14 cellular contexts compared by ENCODE assay signal in the genomic region with DNA sequence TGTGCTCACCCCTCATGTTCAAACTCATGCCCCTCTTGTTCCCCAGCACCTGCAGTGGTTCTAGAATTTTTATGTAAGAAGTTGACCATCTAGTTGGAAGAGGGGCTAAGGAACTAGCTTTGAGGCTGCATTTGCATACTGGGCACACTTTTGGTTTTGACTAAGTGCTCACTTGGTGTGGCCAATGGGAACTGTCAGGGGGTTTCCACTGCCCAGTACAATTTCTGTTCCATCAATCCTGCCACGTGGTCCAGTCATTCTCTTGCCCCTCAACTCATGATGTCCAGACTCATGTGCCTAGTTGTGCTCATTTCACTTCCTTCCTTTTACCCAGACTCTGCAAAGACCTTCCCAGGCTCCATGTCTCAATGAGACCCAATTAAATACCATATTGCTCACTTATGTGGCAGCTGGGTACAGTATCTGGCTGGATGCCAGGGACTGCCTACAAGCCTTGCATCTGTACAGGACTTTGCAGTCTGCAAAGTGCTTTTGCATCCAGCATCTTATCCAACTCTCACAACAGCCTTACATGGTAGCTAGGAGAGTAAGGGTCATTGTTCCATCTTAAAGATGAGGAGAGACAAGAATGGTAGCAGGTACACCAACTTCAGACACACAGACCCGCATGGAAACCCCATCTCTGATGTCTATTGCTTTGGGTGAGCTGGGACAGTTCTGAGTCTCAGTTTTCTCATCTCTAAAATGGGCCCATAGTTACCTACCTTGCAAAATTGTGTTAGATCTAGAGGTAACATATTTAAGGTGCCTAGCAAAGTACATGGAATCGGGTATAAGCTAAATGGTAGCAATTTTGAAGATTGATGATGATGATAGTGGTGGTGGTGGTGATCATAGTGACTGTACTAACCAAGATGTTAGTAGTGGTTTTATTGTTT. TPM values are rescaled to one million over a fixed set of nuclear protein-coding genes. Genes with fewer than 3 reads are reported as not detected.
DNase-seq lines count a peak whose midpoint lies in the region; ATAC-seq, FAIRE-seq and TF ChIP-seq lines count a peak whose summit lies in the region.
"Had no signal": no experiment of that assay in that cellular context is flagged by ENCODE, and none has a peak within 500 bp of the region (broad histone marks: within the 10 kb centered on the region; RNA-seq: fewer than 3 reads in every experiment).

No MANE protein-coding gene starts in this region.

- POLR2A ChIA-PET in activated CD4-positive, alpha-beta memory T cell treated with anti-CD3 and anti-CD28 coated beads for 36 hours (lab: Charles Lee), result no interaction called here

- ATAC-seq in GM19372 (IDR thresholded peaks at IDR 0.05; ENCODE audit: low read depth, unreplicated experiment) (peak; percentile 63), HG03060 (IDR thresholded peaks at IDR 0.05; ENCODE audit: low read depth, unreplicated experiment) (peak; percentile 61)
- ATAC-seq: activated naive CD8-positive, alpha-beta T cell treated with anti-CD3 and anti-CD28 coated beads, Interleukin-2, amount 50 U/mL, for 24 hours had no signal

- no peaks in the 10 kb centered on the region for H3K9me3 Mint-ChIP-seq in activated CD4-positive, alpha-beta memory T cell treated with anti-CD3 and anti-CD28 coated beads for 36 hours
- H3K9me3 Mint-ChIP-seq: activated naive CD8-positive, alpha-beta T cell treated with anti-CD3 and anti-CD28 coated beads, Interleukin-2, amount 50 U/mL, for 24 hours; CD4-positive, alpha-beta T cell had no signal

- peak; percentile 91 for FAIRE-seq in GM12892 (lab: Jason Lieb, UNC)
- FAIRE-seq: small intestine had no signal

- DNase-seq in GM12892 (ENCODE audit: insufficient read length) (no peak), NCI-H446 treated with DMSO at 0.1 percent for 48 hours (lab: John Stamatoyannopoulos, UW) (peak; percentile 62), posterior cingulate gyrus (no peak), A172 (ENCODE audit: low spot score) (no peak), Kasumi-1 (lab: John Stamatoyannopoulos, UW) (no peak)
- no peak for DNase-seq in activated CD4-positive, alpha-beta memory T cell treated with anti-CD3 and anti-CD28 coated beads for 36 hours
- DNase-seq: activated CD8-positive, alpha-beta memory T cell treated with anti-CD3 and anti-CD28 coated beads for 24 hours; activated naive CD8-positive, alpha-beta T cell treated with anti-CD3 and anti-CD28 coated beads, Interleukin-2, amount 50 U/mL, for 24 hours; CD4-positive, alpha-beta T cell; hypothalamus; small intestine had no signal

- H3K27ac Mint-ChIP-seq in activated CD4-positive, alpha-beta memory T cell treated with anti-CD3 and anti-CD28 coated beads for 36 hours, result no peak overlapping the region
- H3K27ac Mint-ChIP-seq: activated naive CD8-positive, alpha-beta T cell treated with anti-CD3 and anti-CD28 coated beads, Interleukin-2, amount 50 U/mL, for 24 hours; CD4-positive, alpha-beta T cell had no signal

- no peak overlapping the region for H3K4me3 Mint-ChIP-seq in activated CD4-positive, alpha-beta memory T cell treated with anti-CD3 and anti-CD28 coated beads for 36 hours
- H3K4me3 Mint-ChIP-seq: activated naive CD8-positive, alpha-beta T cell treated with anti-CD3 and anti-CD28 coated beads, Interleukin-2, amount 50 U/mL, for 24 hours; CD4-positive, alpha-beta T cell had no signal

- CTCF ChIA-PET in activated CD4-positive, alpha-beta memory T cell treated with anti-CD3 and anti-CD28 coated beads for 36 hours (lab: Charles Lee), result no interaction called here

- no peaks in the 10 kb centered on the region for H3K4me1 Mint-ChIP-seq in activated CD4-positive, alpha-beta memory T cell treated with anti-CD3 and anti-CD28 coated beads for 36 hours (ENCODE audit: low read depth)
- H3K4me1 Mint-ChIP-seq: activated naive CD8-positive, alpha-beta T cell treated with anti-CD3 and anti-CD28 coated beads, Interleukin-2, amount 50 U/mL, for 24 hours had no signal

- intact Hi-C loops in posterior cingulate gyrus (cut with DNase I), result no loop called here
- intact Hi-C loops in activated CD4-positive, alpha-beta memory T cell treated with anti-CD3 and anti-CD28 coated beads for 36 hours (cut with micrococcal nuclease), result no loop called here

- no peaks in the 10 kb centered on the region for H3K36me3 Mint-ChIP-seq in activated CD4-positive, alpha-beta memory T cell treated with anti-CD3 and anti-CD28 coated beads for 36 hours

- TF ChIP-seq POLR2A in GM12892 (IDR thresholded peaks at IDR 0.05; ENCODE audit: low read depth, low read length), result no peak

- peaks cover 20% of the 10 kb centered on the region for H3K27me3 Mint-ChIP-seq in activated CD4-positive, alpha-beta memory T cell treated with anti-CD3 and anti-CD28 coated beads for 36 hours

RNA-seq across cellular contexts. Expression of a gene that starts 30.1 kb away (rescaled TPM):
- 31.4 TPM for polyA plus RNA-seq in GM12892 (2012; ENCODE audit: missing spikeins)
- total RNA-seq in A172 (2014; rRNA removed; shearing (Covaris generic)), result 38.5 and 50.7 TPM in 2 replicates
- not detected for total RNA-seq in activated CD4-positive, alpha-beta memory T cell treated with anti-CD3 and anti-CD28 coated beads for 36 hours
- total RNA-seq: CD4-positive, alpha-beta T cell; SK-MEL-5 had no signal

Comparison
In these comparisons a context has a peak if more than half of its experiments do, and no peak if none do; other contexts are left out.
1. RNA of a gene that starts 30.1 kb away (total RNA-seq): 38.5 to 50.7 TPM in A172; not detected in activated CD4-positive, alpha-beta memory T cell treated with anti-CD3 and anti-CD28 coated beads for 36 hours; every median in the first group is over 10 times any median in the second.